In the genomic region with DNA sequence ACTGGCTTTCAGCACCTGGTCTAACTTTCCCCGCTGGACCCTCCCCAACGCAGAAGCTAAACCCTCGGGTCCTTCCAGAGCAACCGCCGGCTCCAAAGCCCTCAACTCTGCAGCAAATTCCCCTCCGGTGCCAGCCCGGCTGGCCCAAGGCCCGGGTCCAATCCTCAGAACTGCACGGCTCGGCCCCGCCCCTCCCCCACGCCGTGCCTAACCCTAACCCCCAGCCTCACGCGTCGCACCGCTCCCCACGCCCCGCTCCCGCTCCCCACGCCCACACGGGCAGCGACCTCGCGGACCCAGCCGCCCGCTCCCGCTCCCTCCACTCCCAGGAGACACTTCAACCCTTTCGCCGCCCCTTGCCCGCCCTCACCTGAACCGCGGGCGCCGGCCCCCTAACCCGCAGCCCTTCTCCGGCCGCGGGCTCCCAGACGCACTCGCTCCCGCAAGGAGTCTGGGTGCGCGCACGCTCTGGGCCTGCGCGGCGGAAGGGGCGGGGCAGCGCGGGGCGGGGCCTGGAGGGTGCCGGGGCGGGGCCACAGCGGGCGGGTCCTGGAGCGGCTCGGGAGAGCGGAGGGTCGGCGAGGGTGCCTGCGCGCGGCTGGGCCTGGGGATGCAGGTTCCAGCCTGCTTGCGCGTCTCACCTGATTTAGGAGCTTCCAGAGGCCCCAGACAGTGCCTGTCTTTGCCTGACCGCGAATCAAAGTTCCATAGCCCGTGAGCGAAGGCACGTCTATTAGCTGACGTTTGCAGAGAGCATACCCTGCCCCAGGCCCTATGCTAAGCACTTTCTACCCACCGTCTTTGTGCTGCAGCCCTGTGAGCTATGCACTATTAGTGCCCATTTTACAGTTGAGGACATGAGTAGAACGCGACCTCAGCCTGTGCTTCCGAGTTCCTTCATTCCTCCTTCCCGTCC, we compare ENCODE assay signal across 8 cellular contexts. TPM values are rescaled to one million over a fixed set of nuclear protein-coding genes. Genes with fewer than 3 reads are reported as not detected.
DNase-seq lines count a peak whose midpoint lies in the region; ATAC-seq and TF ChIP-seq lines count a peak whose summit lies in the region.

NFRKB (minus strand) TSS at position 453 of the 916 bp plus-strand sequence. CDS start 2,729 bp downstream, outside the sequence.

- H3K36me3 Mint-ChIP-seq in chondrocyte (ENCODE audit: low read depth) = peaks cover 6% of the 10 kb centered on the region

- ATAC-seq in GM18907 (IDR thresholded peaks at IDR 0.05; ENCODE audit: unreplicated experiment) = peak; percentile 95
- peak; percentile 96 for ATAC-seq in HG03159 (IDR thresholded peaks at IDR 0.05; ENCODE audit: unreplicated experiment)

- TF ChIP-seq CTCF in AG09309 (IDR thresholded peaks at IDR 0.05; ENCODE audit: control insufficient read depth, insufficient read depth, low read depth, low read length, missing control alignments) (no peak), chondrocyte (IDR thresholded peaks at IDR 0.05) (no peak)

- no peaks in the 10 kb centered on the region for H3K27me3 Mint-ChIP-seq in chondrocyte (ENCODE audit: low read depth)

- H3K27ac Mint-ChIP-seq in chondrocyte (ENCODE audit: unreplicated experiment) = peak within 1 kb of the TSS; percentile 82

- H3K9me3 Mint-ChIP-seq in chondrocyte (ENCODE audit: low read depth) = no peaks in the 10 kb centered on the region

- DNase-seq in AG09309 (ENCODE audit: low read depth) = no peak
- DNase-seq in NCI-H345 (lab: John Stamatoyannopoulos, UW) = peak; percentile 88
- DNase-seq in activated CD4-positive, alpha-beta T cell treated with anti-CD3 and anti-CD28 coated beads for 24 hours (ENCODE audit: low read depth in 2 of 2) = peak; percentile 84
- no peak for DNase-seq in chondrocyte (ENCODE audit: low spot score)
- peak; percentile 47 for DNase-seq in kidney glomerular epithelial cell (lab: John Stamatoyannopoulos, UW)
- peak; percentile 68 to 89 for DNase-seq in stimulated activated CD4-positive, alpha-beta T cell treated with anti-CD3 and anti-CD28 coated beads, Interleukin-1b, Interleukin-23, amount 100 ng/mL, for 1 hour (ENCODE audit: low read depth in 2 of 2)

- peak within 1 kb of the TSS; percentile 85 for H3K4me3 ChIP-seq in AG09309 (ENCODE audit: control insufficient read depth, low read depth, low read length)

- H3K4me1 Mint-ChIP-seq in chondrocyte (ENCODE audit: low read depth) = peaks cover 24% of the 10 kb centered on the region

- H3K4me3 Mint-ChIP-seq in chondrocyte (ENCODE audit: unreplicated experiment) = peak within 1 kb of the TSS; percentile 87

RNA-seq across cellular contexts. Expression of gene NFRKB, which starts in this region (rescaled TPM):
- 20.1 to 22.1 TPM (median 21.2 TPM) in 3 replicates for total RNA-seq in chondrocyte

Comparison
In these comparisons a context has a peak if more than half of its experiments do, and no peak if none do; other contexts are left out.
1. DNase-seq: peak in NCI-H345 (single experiment), activated CD4-positive, alpha-beta T cell treated with anti-CD3 and anti-CD28 coated beads for 24 hours (2 of 2), kidney glomerular epithelial cell (single experiment) and stimulated activated CD4-positive, alpha-beta T cell treated with anti-CD3 and anti-CD28 coated beads, Interleukin-1b, Interleukin-23, amount 100 ng/mL, for 1 hour (2 of 2); none in AG09309 (single experiment) and chondrocyte (single experiment).